Comparison of ENCODE assay signal across 12 cellular contexts in genomic region chr15:99143655-99144610, GRCh38. TPM values are rescaled to one million over a fixed set of nuclear protein-coding genes. Genes with fewer than 3 reads are reported as not detected.
A peak's percentile ranks its signal among the peaks of the same experiment; 100 is the strongest.
DNase-seq lines count a peak whose midpoint lies in the region; ATAC-seq and TF ChIP-seq lines count a peak whose summit lies in the region.
"Had no signal": no experiment of that assay in that cellular context is flagged by ENCODE, and none has a peak within 500 bp of the region (broad histone marks: within the 10 kb centered on the region; RNA-seq: fewer than 3 reads in every experiment).

No MANE protein-coding gene starts in this region.

- H3K36me3 ChIP-seq in esophagus squamous epithelium, result peaks cover 0 to 53% (median 0%) of the 10 kb centered on the region in 3 donors
- peaks cover 0 to 2% (median 0%) of the 10 kb centered on the region in 4 donors for H3K36me3 ChIP-seq in upper lobe of left lung

- H3K9me3 ChIP-seq in esophagus squamous epithelium (no peaks in the 10 kb centered on the region), upper lobe of left lung (no peaks in the 10 kb centered on the region)
- H3K9me3 ChIP-seq: spleen had no signal

- peak; percentile 69 to 86 for ATAC-seq in upper lobe of left lung (ENCODE audit: low FRiP score in 2 of 2)
- ATAC-seq in HG02938 (IDR thresholded peaks at IDR 0.05; ENCODE audit: unreplicated experiment), result no peak

- no peak for TF ChIP-seq POLR2A in esophagus squamous epithelium (IDR thresholded peaks at IDR 0.05)
- TF ChIP-seq POLR2A in upper lobe of left lung (IDR thresholded peaks at IDR 0.05), result no peak

- TF ChIP-seq EP300 in upper lobe of left lung (IDR thresholded peaks at IDR 0.05), result no peak

- H3K27ac ChIP-seq in esophagus squamous epithelium, result peak overlapping the region in 3 of 4 donors; percentile 63 to 74 (median 69)
- no peak overlapping the region for H3K27ac ChIP-seq in upper lobe of left lung
- H3K27ac ChIP-seq: spleen had no signal

- no peak overlapping the region for H3K4me3 ChIP-seq in esophagus squamous epithelium
- H3K4me3 ChIP-seq in upper lobe of left lung, result no peak overlapping the region
- H3K4me3 ChIP-seq: spleen had no signal

- DNase-seq in NCI-H1417 (lab: John Stamatoyannopoulos, UW) (peak in 2 of 3 experiments; percentile 50 to 68), NCI-H1417 treated with DMSO at 0.1 percent for 48 hours (lab: John Stamatoyannopoulos, UW) (no peak), esophagus squamous epithelium (lab: John Stamatoyannopoulos, UW) (no peak), midbrain (lab: John Stamatoyannopoulos, UW) (peak; percentile 49), upper lobe of left lung (peak in 1 of 2 donors; percentile 52), GOT3 (lab: John Stamatoyannopoulos, UW) (no peak)
- no peak for DNase-seq in NK-92 treated with Interleukin-12 subunit alpha and Interleukin-12 subunit beta, amount 100 ng/mL, for 24 hours (lab: John Stamatoyannopoulos, UW)
- DNase-seq: 8988T; activated CD4-positive, alpha-beta T cell treated with anti-CD3 and anti-CD28 coated beads, Interleukin-2, amount 10 ng/mL, durations not matched to agents 24 days and 14 days; NCI-H1092; spleen had no signal

- no peaks in the 10 kb centered on the region for H3K27me3 ChIP-seq in esophagus squamous epithelium
- H3K27me3 ChIP-seq in upper lobe of left lung, result no peaks in the 10 kb centered on the region
- H3K27me3 ChIP-seq: spleen had no signal

- intact Hi-C loops in esophagus squamous epithelium (cut with DNase I), result no loop called here

- H3K4me1 ChIP-seq in esophagus squamous epithelium (peaks cover 0 to 14% (median 7%) of the 10 kb centered on the region in 3 donors), upper lobe of left lung (peaks cover 0 to 10% (median 5%) of the 10 kb centered on the region in 4 donors)
- H3K4me1 ChIP-seq: spleen had no signal

- WGBS in esophagus squamous epithelium, 2 donors, result 62 to 75% methylated on average over 6 to 7 of the region's 7 CpGs
- 70 to 82% methylated on average over 7 of the region's 7 CpGs for WGBS in upper lobe of left lung, 2 donors

- TF ChIP-seq CTCF in esophagus squamous epithelium (IDR thresholded peaks at IDR 0.05) (no peak), upper lobe of left lung (IDR thresholded peaks at IDR 0.05) (no peak)

RNA-seq across cellular contexts. Expression of gene SYNM, which starts 39.1 kb away (rescaled TPM):
- total RNA-seq in esophagus squamous epithelium (100 to 1,000 TPM in 1 of 4 donors, 10 to 100 TPM in 3; 18.1 to 262 (median 42.0) TPM), upper lobe of left lung (10 to 100 TPM in 5 of 6 donors, 1 to 10 TPM in 1; 8.2 to 50.1 (median 19.1) TPM)

Comparison
In these comparisons a context has a peak if more than half of its experiments do, and no peak if none do; other contexts are left out.
1. DNase-seq: peak in NCI-H1417 (2 of 3) and midbrain (single experiment); none in NCI-H1417 treated with DMSO at 0.1 percent for 48 hours (single experiment), esophagus squamous epithelium (single experiment), NK-92 treated with Interleukin-12 subunit alpha and Interleukin-12 subunit beta, amount 100 ng/mL, for 24 hours (single experiment) and GOT3 (single experiment).
2. H3K27ac ChIP-seq: peak in esophagus squamous epithelium (3 of 4); none in upper lobe of left lung (0 of 4).